In the genomic region with DNA sequence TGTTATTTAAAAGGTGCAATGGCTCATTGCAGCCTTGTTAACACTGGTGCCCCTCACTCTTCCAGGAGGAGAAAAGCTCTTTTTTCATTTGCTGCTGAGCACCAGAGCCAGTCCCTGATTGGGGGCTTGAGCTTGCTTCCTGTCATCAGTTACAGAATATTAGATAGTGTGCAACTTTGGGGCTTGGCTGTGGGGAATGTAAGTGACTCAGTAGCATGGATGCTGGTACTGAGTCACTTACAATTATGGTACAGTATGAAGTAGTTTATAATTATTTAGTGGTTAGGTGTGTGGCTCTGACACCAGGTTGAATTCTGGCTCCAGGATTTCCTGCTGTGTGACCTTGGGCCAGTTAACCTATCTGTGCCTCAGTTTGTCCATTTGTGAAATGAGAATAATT, we compare ENCODE assay signal across 16 cellular contexts. TPM values are rescaled to one million over a fixed set of nuclear protein-coding genes. Genes with fewer than 3 reads are reported as not detected.
A peak's percentile ranks its signal among the peaks of the same experiment; 100 is the strongest.
DNase-seq lines count a peak whose midpoint lies in the region; ATAC-seq, FAIRE-seq and TF ChIP-seq lines count a peak whose summit lies in the region.
"Had no signal": no experiment of that assay in that cellular context is flagged by ENCODE, and none has a peak within 500 bp of the region (broad histone marks: within the 10 kb centered on the region; RNA-seq: fewer than 3 reads in every experiment).

No MANE protein-coding gene starts in this region.

- H3K36me3 ChIP-seq in SK-N-SH (replicated peaks in 1 of 2; ENCODE audit: control insufficient read depth in 1 of 2, insufficient read depth in 2 of 2, low read length in 1 of 2) (no peaks in the 10 kb centered on the region), spleen (no peaks in the 10 kb centered on the region)

- peak; percentile 45 for ATAC-seq in activated naive CD8-positive, alpha-beta T cell treated with anti-CD3 and anti-CD28 coated beads, Interleukin-2, amount 50 U/mL, for 24 hours
- ATAC-seq: body of pancreas, Right ventricle myocardium inferior, sciatic nerve had no signal

- intact Hi-C loops in spleen (cut with DNase I; ENCODE audit: low total_unique reads): no loop called here

- no peaks in the 10 kb centered on the region for H3K9me3 ChIP-seq in SK-N-SH
- no peaks in the 10 kb centered on the region for H3K9me3 ChIP-seq in spleen
- H3K9me3 ChIP-seq: body of pancreas had no signal

- H3K9me2 ChIP-seq in SK-N-SH: no peaks in the 10 kb centered on the region

- no peak overlapping the region for H3K9ac ChIP-seq in SK-N-SH

- no peak for TF ChIP-seq POLR2A in spleen (IDR thresholded peaks at IDR 0.05)

- H2AFZ ChIP-seq in SK-N-SH (ENCODE audit: low read depth): no peak overlapping the region

- POLR2A ChIA-PET in SK-N-SH (lab: Yijun Ruan, JAX): no interaction called here

- H3F3A ChIP-seq in SK-N-SH (replicated peaks; ENCODE audit: insufficient read depth): peaks cover 8% of the 10 kb centered on the region

- no peak for TF ChIP-seq EP300 in SK-N-SH (IDR thresholded peaks at IDR 0.05; ENCODE audit: borderline replicate concordance in 1 of 2, low read depth in 1 of 2, low read length in 1 of 2)

- H3K4me1 ChIP-seq in SK-N-SH (ENCODE audit: control insufficient read depth in 1 of 2, insufficient read depth in 2 of 2, low read depth in 1 of 2, low read length in 1 of 2): peaks cover 5 to 8% of the 10 kb centered on the region in 2 experiments; a peak in 2 of 4 replicates
- H3K4me1 ChIP-seq in spleen: peaks cover 0 to 21% (median 2%) of the 10 kb centered on the region in 6 donors

- no peaks in the 10 kb centered on the region for H3K27me3 Mint-ChIP-seq in activated naive CD8-positive, alpha-beta T cell treated with anti-CD3 and anti-CD28 coated beads, Interleukin-2, amount 50 U/mL, for 24 hours
- H3K27me3 Mint-ChIP-seq in activated naive CD8-positive, alpha-beta T cell treated with anti-CD3 and anti-CD28 coated beads for 36 hours: no peaks in the 10 kb centered on the region

- no peak for TF ChIP-seq CTCF in SK-N-SH (IDR thresholded peaks at IDR 0.05)
- no peak for TF ChIP-seq CTCF in spleen (IDR thresholded peaks at IDR 0.05 in 8 of 11, conservative IDR thresholded peaks at IDR 0.05 in 3 of 11)

- H3K4me1 Mint-ChIP-seq in activated naive CD8-positive, alpha-beta T cell treated with anti-CD3 and anti-CD28 coated beads, Interleukin-2, amount 50 U/mL, for 24 hours: peaks cover 5% of the 10 kb centered on the region
- peaks cover 5% of the 10 kb centered on the region for H3K4me1 Mint-ChIP-seq in activated naive CD8-positive, alpha-beta T cell treated with anti-CD3 and anti-CD28 coated beads for 36 hours
- H3K4me1 Mint-ChIP-seq: activated CD4-positive, alpha-beta T cell treated with anti-CD3 and anti-CD28 coated beads, Interleukin-2, amount 10 ng/mL, durations not matched to agents 7 days and 5 days had no signal

- FAIRE-seq in urothelium cell line (lab: Jason Lieb, UNC): no peak

- no peaks in the 10 kb centered on the region for H3K79me2 ChIP-seq in SK-N-SH (ENCODE audit: insufficient read depth)

- H3K27ac ChIP-seq in SK-N-SH (ENCODE audit: low read depth in 2 of 2, low read length in 1 of 2) (no peak overlapping the region), spleen (no peak overlapping the region)
- H3K27ac ChIP-seq: body of pancreas had no signal

- CTCF ChIA-PET in SK-N-SH (lab: Yijun Ruan, JAX): interaction anchor here (1.2 to 1.3 kb wide), 2 partner anchors 9 to 60 kb away, joined by 3 to 4 read pairs; no protein-coding TSS in a partner anchor

- H3K27me3 ChIP-seq in SK-N-SH (ENCODE audit: insufficient read depth) (no peaks in the 10 kb centered on the region), spleen (replicated peaks in 1 of 7) (no peaks in the 10 kb centered on the region)
- H3K27me3 ChIP-seq: body of pancreas had no signal

- no peak overlapping the region for H3K27ac Mint-ChIP-seq in activated naive CD8-positive, alpha-beta T cell treated with anti-CD3 and anti-CD28 coated beads, Interleukin-2, amount 50 U/mL, for 24 hours
- H3K27ac Mint-ChIP-seq in activated naive CD8-positive, alpha-beta T cell treated with anti-CD3 and anti-CD28 coated beads for 36 hours: no peak overlapping the region
- H3K27ac Mint-ChIP-seq: activated CD4-positive, alpha-beta T cell treated with anti-CD3 and anti-CD28 coated beads, Interleukin-2, amount 10 ng/mL, durations not matched to agents 7 days and 5 days had no signal

- H3K4me2 ChIP-seq in SK-N-SH: no peak overlapping the region

- no peak for DNase-seq in activated naive CD8-positive, alpha-beta T cell treated with anti-CD3 and anti-CD28 coated beads, Interleukin-2, amount 50 U/mL, for 24 hours
- no peak for DNase-seq in activated naive CD8-positive, alpha-beta T cell treated with anti-CD3 and anti-CD28 coated beads for 36 hours
- DNase-seq in SK-N-SH: no peak
- peak; percentile 31 for DNase-seq in hepatic stellate cell (ENCODE audit: low spot score)
- DNase-seq in urothelium cell line (ENCODE audit: low spot score): peak; percentile 27
- DNase-seq in spleen: no peak
- DNase-seq in activated CD8-positive, alpha-beta memory T cell treated with anti-CD3 and anti-CD28 coated beads for 24 hours: no peak
- DNase-seq in SIG-M5 (lab: John Stamatoyannopoulos, UW): no peak
- DNase-seq: activated CD4-positive, alpha-beta T cell treated with anti-CD3 and anti-CD28 coated beads, Interleukin-2, amount 10 ng/mL, durations not matched to agents 7 days and 5 days; body of pancreas; H7; NCI-H187 treated with DMSO at 0.1 percent for 48 hours; NCI-H69; stimulated activated CD4-positive, alpha-beta T cell treated with anti-CD3 and anti-CD28 coated beads, Interleukin-4, amount 100 ng/mL, for 4 hours had no signal

- no peaks in the 10 kb centered on the region; the same call in 1 of the 2 replicates for H4K20me1 ChIP-seq in SK-N-SH (ENCODE audit: insufficient read depth)

- H3K4me3 ChIP-seq in SK-N-SH (ENCODE audit: low read depth in 2 of 2, low read length in 1 of 2) (no peak overlapping the region), spleen (no peak overlapping the region)
- H3K4me3 ChIP-seq: body of pancreas had no signal

- H3K9me3 Mint-ChIP-seq in activated naive CD8-positive, alpha-beta T cell treated with anti-CD3 and anti-CD28 coated beads, Interleukin-2, amount 50 U/mL, for 24 hours: no peaks in the 10 kb centered on the region
- no peaks in the 10 kb centered on the region for H3K9me3 Mint-ChIP-seq in activated naive CD8-positive, alpha-beta T cell treated with anti-CD3 and anti-CD28 coated beads for 36 hours
- H3K9me3 Mint-ChIP-seq: activated CD4-positive, alpha-beta T cell treated with anti-CD3 and anti-CD28 coated beads, Interleukin-2, amount 10 ng/mL, durations not matched to agents 7 days and 5 days had no signal

- TF ChIP-seq RAD21 in SK-N-SH (IDR thresholded peaks at IDR 0.05; ENCODE audit: low read length): no peak

- peaks cover 3% of the 10 kb centered on the region for H3K36me3 Mint-ChIP-seq in activated naive CD8-positive, alpha-beta T cell treated with anti-CD3 and anti-CD28 coated beads, Interleukin-2, amount 50 U/mL, for 24 hours (ENCODE audit: low read depth)
- H3K36me3 Mint-ChIP-seq in activated naive CD8-positive, alpha-beta T cell treated with anti-CD3 and anti-CD28 coated beads for 36 hours: no peaks in the 10 kb centered on the region

- no peak overlapping the region for H3K4me3 Mint-ChIP-seq in activated naive CD8-positive, alpha-beta T cell treated with anti-CD3 and anti-CD28 coated beads, Interleukin-2, amount 50 U/mL, for 24 hours
- H3K4me3 Mint-ChIP-seq in activated naive CD8-positive, alpha-beta T cell treated with anti-CD3 and anti-CD28 coated beads for 36 hours: no peak overlapping the region
- H3K4me3 Mint-ChIP-seq: activated CD4-positive, alpha-beta T cell treated with anti-CD3 and anti-CD28 coated beads, Interleukin-2, amount 10 ng/mL, durations not matched to agents 7 days and 5 days had no signal

TF ChIP-seq in SK-N-SH, 30 proteins besides CTCF, POLR2A, EP300 and RAD21:
- TF ChIP-seq NFIC (IDR thresholded peaks at IDR 0.05; ENCODE audit: borderline replicate concordance) (no peak), FOSL2 (IDR thresholded peaks at IDR 0.05; ENCODE audit: borderline replicate concordance, low read depth) (peak; percentile 51; the same call in 1 of the 2 replicates), JUND (IDR thresholded peaks at IDR 0.05) (peak; percentile 27; the same call in 1 of the 2 replicates), FOXM1 (IDR thresholded peaks at IDR 0.05; ENCODE audit: low read depth) (no peak)

RNA-seq across cellular contexts. Expression of a gene that starts 37.6 kb away (rescaled TPM):
- 1 to 10 TPM; 6.4 to 6.5 TPM for total RNA-seq in activated naive CD8-positive, alpha-beta T cell treated with anti-CD3 and anti-CD28 coated beads for 36 hours
- 7.6 and 8.2 TPM in 2 replicates for polyA plus RNA-seq in SK-N-SH (2012; rRNA removed)
- polyA plus RNA-seq in SK-N-SH (2012; cell fraction: cytosol; rRNA removed): 5.8 and 6.9 TPM in 2 replicates
- 17.6 and 20.8 TPM in 2 replicates for polyA plus RNA-seq in SK-N-SH (2012; cell fraction: nucleus; rRNA removed)
- total RNA-seq in spleen: 10 to 100 TPM; 32.0 to 68.9 (median 55.5) TPM
- polyA plus RNA-seq in spleen: 10 to 100 TPM in 1 of 3 donors, 1 to 10 TPM in 2; 5.1 to 15.0 (median 8.4) TPM

RNA-seq across cellular contexts. Expression of a gene that starts 38.8 kb away (rescaled TPM):
- total RNA-seq in activated naive CD8-positive, alpha-beta T cell treated with anti-CD3 and anti-CD28 coated beads for 36 hours: 10 to 100 TPM; 38.5 to 39.3 TPM
- 21.8 and 29.3 TPM in 2 replicates for polyA plus RNA-seq in SK-N-SH (2012; rRNA removed)
- polyA plus RNA-seq in SK-N-SH (2012; cell fraction: cytosol; rRNA removed): 31.0 and 35.6 TPM in 2 replicates
- polyA plus RNA-seq in SK-N-SH (2012; cell fraction: nucleus; rRNA removed): 25.4 and 38.9 TPM in 2 replicates
- 10 to 100 TPM; 19.1 to 27.7 (median 24.9) TPM for total RNA-seq in spleen
- polyA plus RNA-seq in spleen: 10 to 100 TPM; 34.3 to 56.3 (median 41.5) TPM

Comparison
In these comparisons a context has a peak if more than half of its experiments do, and no peak if none do; other contexts are left out.
1. DNase-seq: peak in hepatic stellate cell (single experiment) and urothelium cell line (single experiment); none in activated naive CD8-positive, alpha-beta T cell treated with anti-CD3 and anti-CD28 coated beads, Interleukin-2, amount 50 U/mL, for 24 hours (single experiment), activated naive CD8-positive, alpha-beta T cell treated with anti-CD3 and anti-CD28 coated beads for 36 hours (single experiment), SK-N-SH (single experiment), spleen (single experiment), activated CD8-positive, alpha-beta memory T cell treated with anti-CD3 and anti-CD28 coated beads for 24 hours (single experiment) and SIG-M5 (single experiment).
2. RNA of a gene that starts 37.6 kb away (total RNA-seq): 32.0 to 68.9 TPM in spleen; 6.4 to 6.5 TPM in activated naive CD8-positive, alpha-beta T cell treated with anti-CD3 and anti-CD28 coated beads for 36 hours; every median in the first group is over 4 times any median in the second.